ENCODE assay signal across 8 cellular contexts in the genomic region with DNA sequence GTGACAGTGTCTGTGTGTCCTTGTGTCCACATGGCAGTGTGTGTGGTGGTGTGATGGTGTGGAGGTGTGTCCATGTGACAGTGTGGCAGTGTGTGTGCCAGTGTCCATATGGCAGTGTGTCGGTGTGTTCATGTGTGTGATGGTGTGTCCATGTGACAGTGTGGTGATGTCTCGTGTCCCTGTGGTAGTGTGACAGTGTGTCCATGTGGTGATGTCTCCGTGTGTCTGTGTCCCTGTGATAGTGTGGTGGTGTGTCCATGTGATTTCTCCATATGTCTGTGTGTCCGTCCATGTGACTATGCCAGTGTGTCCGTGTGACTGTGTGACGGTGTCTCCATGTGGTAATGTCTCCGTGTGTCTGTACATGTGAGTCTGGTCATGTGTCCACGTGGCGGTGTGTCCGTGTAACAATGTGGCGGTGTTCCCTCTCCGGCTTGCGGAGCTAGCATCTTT. TPM values are rescaled to one million over a fixed set of nuclear protein-coding genes. Genes with fewer than 3 reads are reported as not detected.
"Had no signal": no experiment of that assay in that cellular context is flagged by ENCODE, and none has a peak within 500 bp of the region (broad histone marks: within the 10 kb centered on the region; RNA-seq: fewer than 3 reads in every experiment).

No MANE protein-coding gene starts in this region.

RNA-seq across cellular contexts. Expression of a gene that starts 59.7 kb away (rescaled TPM):
- total RNA-seq: activated CD8-positive, alpha-beta T cell treated with anti-CD3 and anti-CD28 coated beads, Interleukin-2, amount 10 ng/mL, durations not matched to agents 7 days and 5 days; activated naive CD4-positive, alpha-beta T cell treated with anti-CD3 and anti-CD28 coated beads, Interleukin-2, amount 50 U/mL, for 72 hours; activated T-helper 1 cell treated with anti-CD3 and anti-CD28 coated beads, Interleukin-12 subunit alpha, Interleukin-12 subunit beta, Interleukin-2, Interleukin-4 antibody, amounts not matched to agents 30 ng/mL and 10 ng/mL and 1 ng/mL, durations not matched to agents 14 hours and 24 hours and 36 hours; MCF 10A; NCI-H460; T-helper 17 cell; WTC11 had no signal
- polyA plus RNA-seq: IgD-negative memory B cell had no signal
